In the genomic region with DNA sequence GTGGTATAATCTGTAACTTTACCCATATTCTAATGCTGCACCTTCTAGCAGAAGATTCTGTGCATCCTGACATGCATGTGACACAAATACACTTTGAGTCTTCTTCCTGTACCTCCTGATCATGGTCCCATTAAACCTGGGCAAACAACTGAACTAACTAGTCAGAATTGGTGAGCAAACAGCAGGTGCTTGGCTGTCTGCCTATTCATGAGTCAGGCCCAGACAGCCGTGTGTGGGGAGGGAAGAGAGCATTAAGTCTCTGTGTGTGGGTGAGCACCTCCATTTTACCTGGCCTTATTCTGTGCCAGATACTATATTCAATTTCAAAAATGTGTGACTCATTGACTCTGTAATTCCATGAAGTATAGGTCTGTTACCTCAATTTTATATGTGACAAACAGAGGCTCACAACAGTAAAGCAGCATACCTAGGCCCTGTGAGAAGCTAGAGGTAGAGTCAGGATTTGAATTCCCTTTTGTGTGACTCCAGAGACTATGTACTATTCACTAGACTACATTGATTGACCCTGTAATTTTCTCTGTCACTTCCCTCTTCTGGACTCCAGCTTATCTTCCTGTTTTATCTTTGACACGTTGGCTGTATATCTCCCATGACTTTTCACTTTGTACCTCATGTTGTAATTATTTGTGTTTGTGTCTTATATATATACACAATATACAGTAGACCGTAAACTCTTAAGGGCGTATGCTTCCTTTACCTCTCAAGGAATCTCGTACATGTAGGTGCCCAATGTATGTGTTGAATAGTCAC, we compare ENCODE assay signal across 8 cellular contexts. TPM values are rescaled to one million over a fixed set of nuclear protein-coding genes. Genes with fewer than 3 reads are reported as not detected.
DNase-seq lines count a peak whose midpoint lies in the region; ATAC-seq and TF ChIP-seq lines count a peak whose summit lies in the region.

No MANE protein-coding gene starts in this region.

- in situ Hi-C loops in G401 (cut with HindIII; ENCODE audit: low sequenced_read_pairs): no loop called here

- CTCF ChIA-PET in WTC11 (lab: Charles Lee): no interaction called here

- H3K9me3 Mint-ChIP-seq in GM23338 (peaks cover 29% of the 10 kb centered on the region), WTC11 (peaks cover 30% of the 10 kb centered on the region)

- POLR2A ChIA-PET in WTC11 (lab: Charles Lee): no interaction called here

- no peak overlapping the region for H3K4me3 ChIP-seq in GM23338

- no peak overlapping the region for H2AFZ ChIP-seq in GM23338

- H3K36me3 ChIP-seq in GM23338 (ENCODE audit: insufficient read depth): peaks cover 5% of the 10 kb centered on the region; the same call in 1 of the 2 replicates

- H3F3A ChIP-seq in GM23338 (replicated peaks; ENCODE audit: low read depth): no peaks in the 10 kb centered on the region; the same call in 1 of the 2 replicates

- ATAC-seq in sciatic nerve (peak; percentile 39), HG02759 (IDR thresholded peaks at IDR 0.05; ENCODE audit: unreplicated experiment) (no peak), GM23338 (no peak), WTC11 (no peak)

- DNase-seq in G401 (ENCODE audit: low spot score) (peak; percentile 92), NCI-H2171 (lab: John Stamatoyannopoulos, UW) (peak; percentile 69), epithelial cell of prostate (ENCODE audit: low read depth, low spot score) (peak; percentile 98), sciatic nerve (ENCODE audit: low spot score) (no peak), GM23338 (ENCODE audit: low spot score) (no peak), WTC11 (ENCODE audit: low spot score) (no peak)
- peak; percentile 69 to 77 for DNase-seq in activated CD4-positive, alpha-beta T cell treated with anti-CD3 and anti-CD28 coated beads, Interleukin-2, amount 50 U/mL, for 48 hours

- H3K4me3 Mint-ChIP-seq in GM23338: no peak overlapping the region
- no peak overlapping the region for H3K4me3 Mint-ChIP-seq in WTC11

- H3K9me2 ChIP-seq in GM23338 (ENCODE audit: insufficient read depth): peaks cover 10% of the 10 kb centered on the region; the same call in 1 of the 2 replicates

- peaks cover 3% of the 10 kb centered on the region; the same call in 1 of the 2 replicates for H3K79me2 ChIP-seq in GM23338 (replicated peaks; ENCODE audit: insufficient read depth)

- no peaks in the 10 kb centered on the region for H3K27me3 ChIP-seq in GM23338 (ENCODE audit: insufficient read depth)

- H3K27ac ChIP-seq in epithelial cell of prostate (peak overlapping the region; percentile 85), GM23338 (ENCODE audit: low read depth) (no peak overlapping the region)

- no peak for TF ChIP-seq CTCF in GM23338 (conservative IDR thresholded peaks at IDR 0.05; ENCODE audit: low read depth in 2 of 2)
- no peak for TF ChIP-seq CTCF in WTC11 (IDR thresholded peaks at IDR 0.05)

- no peaks in the 10 kb centered on the region for H4K20me1 ChIP-seq in GM23338 (replicated peaks; ENCODE audit: insufficient read depth)

- H3K4me1 Mint-ChIP-seq in GM23338 (peaks cover 18% of the 10 kb centered on the region), WTC11 (peaks cover 26% of the 10 kb centered on the region)

- H3K27ac Mint-ChIP-seq in GM23338 (no peak overlapping the region), WTC11 (no peak overlapping the region)

- intact Hi-C loops in sciatic nerve (cut with DNase I): no loop called here

- H3K27me3 Mint-ChIP-seq in GM23338 (ENCODE audit: insufficient read depth, low read depth, poor library complexity) (peaks cover 12% of the 10 kb centered on the region), WTC11 (ENCODE audit: low read depth) (no peaks in the 10 kb centered on the region; the same call in 1 of the 2 replicates)

- peaks cover 26% of the 10 kb centered on the region for H3K36me3 Mint-ChIP-seq in GM23338 (ENCODE audit: low read depth)
- H3K36me3 Mint-ChIP-seq in WTC11: peaks cover 28% of the 10 kb centered on the region

- H3K4me1 ChIP-seq in GM23338 (ENCODE audit: insufficient read depth): peaks cover 3% of the 10 kb centered on the region; the same call in 1 of the 2 replicates

- no peak overlapping the region for H3K4me2 ChIP-seq in GM23338

TF ChIP-seq in GM23338, 12 proteins besides CTCF, POLR2A, EP300 and RAD21 (continues in another document):
- TF ChIP-seq POLR2AphosphoS5 (IDR thresholded peaks at IDR 0.05; ENCODE audit: low read depth) (no peak), ZNF114 (CRISPR knock-in tag; IDR thresholded peaks at IDR 0.05) (no peak), EZH2 (IDR thresholded peaks at IDR 0.05; ENCODE audit: low read depth, unreplicated experiment) (no peak), EZH2phosphoT487 (IDR thresholded peaks at IDR 0.05; ENCODE audit: unreplicated experiment) (no peak)

TF ChIP-seq in WTC11, 78 proteins besides CTCF, POLR2A, EP300 and RAD21 (continues in another document):
- TF ChIP-seq TCF7 (CRISPR knock-in tag; IDR thresholded peaks at IDR 0.05; ENCODE audit: low read depth) (no peak), NR2C2 (CRISPR knock-in tag; IDR thresholded peaks at IDR 0.05) (no peak), SMAD3 (CRISPR knock-in tag; IDR thresholded peaks at IDR 0.05; ENCODE audit: borderline replicate concordance) (no peak), SP1 (CRISPR knock-in tag; conservative IDR thresholded peaks at IDR 0.05) (no peak), ESRRA (CRISPR knock-in tag; IDR thresholded peaks at IDR 0.05; ENCODE audit: borderline replicate concordance) (no peak), IRF2 (CRISPR knock-in tag; IDR thresholded peaks at IDR 0.05; ENCODE audit: borderline replicate concordance, low read depth) (no peak), ETV6 (CRISPR knock-in tag; IDR thresholded peaks at IDR 0.05) (no peak)
- TF ChIP-seq, protein P1, sequence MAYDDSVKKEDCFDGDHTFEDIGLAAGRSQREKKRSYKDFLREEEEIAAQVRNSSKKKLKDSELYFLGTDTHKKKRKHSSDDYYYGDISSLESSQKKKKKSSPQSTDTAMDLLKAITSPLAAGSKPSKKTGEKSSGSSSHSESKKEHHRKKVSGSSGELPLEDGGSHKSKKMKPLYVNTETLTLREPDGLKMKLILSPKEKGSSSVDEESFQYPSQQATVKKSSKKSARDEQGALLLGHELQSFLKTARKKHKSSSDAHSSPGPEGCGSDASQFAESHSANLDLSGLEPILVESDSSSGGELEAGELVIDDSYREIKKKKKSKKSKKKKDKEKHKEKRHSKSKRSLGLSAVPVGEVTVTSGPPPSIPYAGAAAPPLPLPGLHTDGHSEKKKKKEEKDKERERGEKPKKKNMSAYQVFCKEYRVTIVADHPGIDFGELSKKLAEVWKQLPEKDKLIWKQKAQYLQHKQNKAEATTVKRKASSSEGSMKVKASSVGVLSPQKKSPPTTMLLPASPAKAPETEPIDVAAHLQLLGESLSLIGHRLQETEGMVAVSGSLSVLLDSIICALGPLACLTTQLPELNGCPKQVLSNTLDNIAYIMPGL (CRISPR knock-in tag; IDR thresholded peaks at IDR 0.05): no peak
- TF ChIP-seq, protein P2, sequence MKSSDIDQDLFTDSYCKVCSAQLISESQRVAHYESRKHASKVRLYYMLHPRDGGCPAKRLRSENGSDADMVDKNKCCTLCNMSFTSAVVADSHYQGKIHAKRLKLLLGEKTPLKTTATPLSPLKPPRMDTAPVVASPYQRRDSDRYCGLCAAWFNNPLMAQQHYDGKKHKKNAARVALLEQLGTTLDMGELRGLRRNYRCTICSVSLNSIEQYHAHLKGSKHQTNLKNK (CRISPR knock-in tag; IDR thresholded peaks at IDR 0.05): no peak
- TF ChIP-seq, protein P3, sequence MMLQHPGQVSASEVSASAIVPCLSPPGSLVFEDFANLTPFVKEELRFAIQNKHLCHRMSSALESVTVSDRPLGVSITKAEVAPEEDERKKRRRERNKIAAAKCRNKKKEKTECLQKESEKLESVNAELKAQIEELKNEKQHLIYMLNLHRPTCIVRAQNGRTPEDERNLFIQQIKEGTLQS (CRISPR knock-in tag; conservative IDR thresholded peaks at IDR 0.05): no peak
- TF ChIP-seq, protein P4, sequence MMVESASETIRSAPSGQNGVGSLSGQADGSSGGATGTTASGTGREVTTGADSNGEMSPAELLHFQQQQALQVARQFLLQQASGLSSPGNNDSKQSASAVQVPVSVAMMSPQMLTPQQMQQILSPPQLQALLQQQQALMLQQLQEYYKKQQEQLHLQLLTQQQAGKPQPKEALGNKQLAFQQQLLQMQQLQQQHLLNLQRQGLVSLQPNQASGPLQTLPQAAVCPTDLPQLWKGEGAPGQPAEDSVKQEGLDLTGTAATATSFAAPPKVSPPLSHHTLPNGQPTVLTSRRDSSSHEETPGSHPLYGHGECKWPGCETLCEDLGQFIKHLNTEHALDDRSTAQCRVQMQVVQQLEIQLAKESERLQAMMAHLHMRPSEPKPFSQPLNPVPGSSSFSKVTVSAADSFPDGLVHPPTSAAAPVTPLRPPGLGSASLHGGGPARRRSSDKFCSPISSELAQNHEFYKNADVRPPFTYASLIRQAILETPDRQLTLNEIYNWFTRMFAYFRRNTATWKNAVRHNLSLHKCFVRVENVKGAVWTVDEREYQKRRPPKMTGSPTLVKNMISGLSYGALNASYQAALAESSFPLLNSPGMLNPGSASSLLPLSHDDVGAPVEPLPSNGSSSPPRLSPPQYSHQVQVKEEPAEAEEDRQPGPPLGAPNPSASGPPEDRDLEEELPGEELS (CRISPR knock-in tag; IDR thresholded peaks at IDR 0.05): no peak
- TF ChIP-seq, protein P5, sequence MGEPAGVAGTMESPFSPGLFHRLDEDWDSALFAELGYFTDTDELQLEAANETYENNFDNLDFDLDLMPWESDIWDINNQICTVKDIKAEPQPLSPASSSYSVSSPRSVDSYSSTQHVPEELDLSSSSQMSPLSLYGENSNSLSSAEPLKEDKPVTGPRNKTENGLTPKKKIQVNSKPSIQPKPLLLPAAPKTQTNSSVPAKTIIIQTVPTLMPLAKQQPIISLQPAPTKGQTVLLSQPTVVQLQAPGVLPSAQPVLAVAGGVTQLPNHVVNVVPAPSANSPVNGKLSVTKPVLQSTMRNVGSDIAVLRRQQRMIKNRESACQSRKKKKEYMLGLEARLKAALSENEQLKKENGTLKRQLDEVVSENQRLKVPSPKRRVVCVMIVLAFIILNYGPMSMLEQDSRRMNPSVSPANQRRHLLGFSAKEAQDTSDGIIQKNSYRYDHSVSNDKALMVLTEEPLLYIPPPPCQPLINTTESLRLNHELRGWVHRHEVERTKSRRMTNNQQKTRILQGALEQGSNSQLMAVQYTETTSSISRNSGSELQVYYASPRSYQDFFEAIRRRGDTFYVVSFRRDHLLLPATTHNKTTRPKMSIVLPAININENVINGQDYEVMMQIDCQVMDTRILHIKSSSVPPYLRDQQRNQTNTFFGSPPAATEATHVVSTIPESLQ (CRISPR knock-in tag; IDR thresholded peaks at IDR 0.05): no peak

RNA-seq across cellular contexts. Expression of a gene that starts 32.2 kb away (rescaled TPM):
- 1.4 and 1.5 TPM in 2 replicates for total RNA-seq in G401 (2014; rRNA removed; shearing (Covaris generic))
- total RNA-seq in sciatic nerve (68.9 TPM), WTC11 (2021) (6.6 to 10.1 TPM (median 8.1 TPM) in 3 replicates)
- total RNA-seq in GM23338 (2014; rRNA removed; shearing (Covaris generic)): 3.4 and 4.5 TPM in 2 replicates
- 2.8 and 3.3 TPM in 2 replicates for polyA plus RNA-seq in GM23338 (2016; fragmentation: Nextera tagmentation; extraction: Ambion mirVana)

Comparison
In these comparisons a context has a peak if more than half of its experiments do, and no peak if none do; other contexts are left out.
1. DNase-seq: peak in G401 (single experiment), NCI-H2171 (single experiment), activated CD4-positive, alpha-beta T cell treated with anti-CD3 and anti-CD28 coated beads, Interleukin-2, amount 50 U/mL, for 48 hours (2 of 2) and epithelial cell of prostate (single experiment); none in sciatic nerve (single experiment), GM23338 (single experiment) and WTC11 (single experiment).